ENCODE assay signal across 18 cellular contexts in the genomic region with DNA sequence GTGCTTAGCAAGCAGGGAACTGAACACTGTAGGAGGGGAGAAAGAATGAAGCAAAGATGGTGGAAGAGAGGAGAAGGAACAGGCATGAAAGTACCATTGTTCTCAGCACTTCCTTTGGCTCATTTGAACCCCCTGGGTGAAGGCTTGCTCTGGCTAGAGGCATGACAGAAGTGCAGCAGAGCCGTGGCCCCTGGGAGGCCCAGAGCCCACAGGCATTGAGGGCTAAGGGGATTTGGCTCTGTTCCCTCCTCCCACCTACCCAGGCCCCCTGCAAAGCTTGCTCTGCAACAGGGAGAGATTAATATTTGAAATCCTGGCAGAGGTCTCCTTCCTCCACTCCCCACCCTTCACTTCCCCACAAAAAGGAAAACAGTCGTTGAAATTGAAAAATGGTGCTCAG.
DNase-seq lines count a peak whose midpoint lies in the region; ATAC-seq and TF ChIP-seq lines count a peak whose summit lies in the region.
"Had no signal": no experiment of that assay in that cellular context is flagged by ENCODE, and none has a peak within 500 bp of the region (broad histone marks: within the 10 kb centered on the region; RNA-seq: fewer than 3 reads in every experiment).

No MANE protein-coding gene starts in this region.

- no peak overlapping the region for H3K27ac ChIP-seq in HEK293 (ENCODE audit: extremely low read depth, low read depth, low read length)
- H3K27ac ChIP-seq in SK-N-MC, result peak overlapping the region; percentile 63
- H3K27ac ChIP-seq in neuronal stem cell (replicated peaks; ENCODE audit: low read length), result no peak overlapping the region
- no peak overlapping the region for H3K27ac ChIP-seq in CD8-positive, alpha-beta memory T cell (ENCODE audit: low read depth, low read length)
- H3K27ac ChIP-seq: C4-2B, GM23248 had no signal

- no peaks in the 10 kb centered on the region for H3K27me3 ChIP-seq in neuronal stem cell (ENCODE audit: control insufficient read depth in 3 of 3, insufficient read depth in 3 of 3, low read depth in 1 of 3, low read length in 3 of 3)
- H3K27me3 ChIP-seq in CD8-positive, alpha-beta memory T cell (ENCODE audit: insufficient read depth, low read length, poor library complexity, severe bottlenecking), result no peaks in the 10 kb centered on the region
- H3K27me3 ChIP-seq: BE2C had no signal

- no CpG with 5 or more reads among the region's 2 CpGs for WGBS in neuronal stem cell (ENCODE audit: extremely low coverage in 2 of 2, insufficient read length in 2 of 2, insufficient replicate concordance in 1 of 2), 2 donors

- no peak for ATAC-seq in HG03108 (IDR thresholded peaks at IDR 0.05; ENCODE audit: unreplicated experiment)
- ATAC-seq: GM12878, K562 had no signal

- no peaks in the 10 kb centered on the region for H3K9me3 ChIP-seq in HEK293 (ENCODE audit: control insufficient read depth, insufficient read depth, low read depth, low read length)
- no peaks in the 10 kb centered on the region for H3K9me3 ChIP-seq in SK-N-MC (ENCODE audit: low read depth, low read length)
- no peaks in the 10 kb centered on the region for H3K9me3 ChIP-seq in neuronal stem cell (replicated peaks in 1 of 2; ENCODE audit: control insufficient read depth in 2 of 2, insufficient read depth in 1 of 2, low read depth in 1 of 2, low read length in 2 of 2)
- H3K9me3 ChIP-seq in CD8-positive, alpha-beta memory T cell (ENCODE audit: low read length), result no peaks in the 10 kb centered on the region
- H3K9me3 ChIP-seq: BE2C, HAP-1 had no signal

- H2BK120ac ChIP-seq in neuronal stem cell (ENCODE audit: low read depth, low read length), result no peak overlapping the region

- H3K4me1 ChIP-seq in HEK293 (ENCODE audit: control insufficient read depth, insufficient read depth, low read length) (peaks cover 7% of the 10 kb centered on the region), neuronal stem cell (ENCODE audit: control insufficient read depth in 2 of 2, insufficient read depth in 1 of 2, low read depth in 1 of 2, low read length in 2 of 2) (peaks cover 3 to 19% of the 10 kb centered on the region in 2 donors)
- H3K4me1 ChIP-seq in CD8-positive, alpha-beta memory T cell (ENCODE audit: insufficient read depth, low read length), result no peaks in the 10 kb centered on the region

- H2BK12ac ChIP-seq in neuronal stem cell (ENCODE audit: low read length), result no peak overlapping the region

- peaks cover 6% of the 10 kb centered on the region for H3K27me3 Mint-ChIP-seq in mesothelial cell of epicardium (ENCODE audit: low read depth)
- H3K27me3 Mint-ChIP-seq in CD8-positive, alpha-beta memory T cell, result peaks cover 3 to 4% of the 10 kb centered on the region in 2 donors

- no peaks in the 10 kb centered on the region for H3K36me3 Mint-ChIP-seq in mesothelial cell of epicardium
- H3K36me3 Mint-ChIP-seq in CD8-positive, alpha-beta memory T cell, result no peaks in the 10 kb centered on the region
- H3K36me3 Mint-ChIP-seq: CD4-positive, alpha-beta memory T cell had no signal

- H3K4me3 Mint-ChIP-seq in mesothelial cell of epicardium, result no peak overlapping the region
- no peak overlapping the region for H3K4me3 Mint-ChIP-seq in CD8-positive, alpha-beta memory T cell
- H3K4me3 Mint-ChIP-seq: CD4-positive, alpha-beta memory T cell had no signal

- CTCF ChIA-PET in HEK293 (lab: Yijun Ruan, JAX), result no interaction called here
- CTCF ChIA-PET in CD8-positive, alpha-beta memory T cell (lab: Charles Lee), result no interaction called here

- peaks cover 46% of the 10 kb centered on the region for H3K4me1 Mint-ChIP-seq in mesothelial cell of epicardium
- no peaks in the 10 kb centered on the region for H3K4me1 Mint-ChIP-seq in CD8-positive, alpha-beta memory T cell
- H3K4me1 Mint-ChIP-seq: CD4-positive, alpha-beta memory T cell had no signal

- H2AK5ac ChIP-seq in neuronal stem cell (ENCODE audit: low read depth, low read length), result no peak overlapping the region

- H4K8ac ChIP-seq in neuronal stem cell (ENCODE audit: low read depth, low read length), result no peak overlapping the region

- TF ChIP-seq CTCF in HEK293 (tag by site-specific recombination; IDR thresholded peaks at IDR 0.05) (no peak), mesothelial cell of epicardium (IDR thresholded peaks at IDR 0.05; ENCODE audit: unreplicated experiment) (no peak)

- H4K91ac ChIP-seq in neuronal stem cell (ENCODE audit: low read depth, low read length, poor library complexity), result no peak overlapping the region

- H3K18ac ChIP-seq in neuronal stem cell (ENCODE audit: low read length), result peak overlapping the region; percentile 67

- H3K23ac ChIP-seq in neuronal stem cell (ENCODE audit: low read depth, low read length, poor library complexity), result no peak overlapping the region

- H2BK5ac ChIP-seq in neuronal stem cell (ENCODE audit: low read length), result no peak overlapping the region

- H3K14ac ChIP-seq in neuronal stem cell (ENCODE audit: low read length), result no peak overlapping the region

- H3K4ac ChIP-seq in neuronal stem cell (ENCODE audit: low read length), result no peak overlapping the region

- H3K9me3 Mint-ChIP-seq in mesothelial cell of epicardium, result no peaks in the 10 kb centered on the region
- peaks cover 0 to 6% (median 0%) of the 10 kb centered on the region in 5 donors for H3K9me3 Mint-ChIP-seq in CD8-positive, alpha-beta memory T cell
- H3K9me3 Mint-ChIP-seq: CD4-positive, alpha-beta memory T cell had no signal

- H2BK15ac ChIP-seq in neuronal stem cell (ENCODE audit: low read length), result no peak overlapping the region

- H2AFZ ChIP-seq in neuronal stem cell (ENCODE audit: low read length), result no peak overlapping the region
- H2AFZ ChIP-seq: GM23248 had no signal

- DNase-seq in SK-N-MC (ENCODE audit: low read depth, low spot score) (no peak), mesothelial cell of epicardium (ENCODE audit: low spot score in 2 of 2, unreplicated experiment in 2 of 2) (no peak), neuronal stem cell (ENCODE audit: low spot score) (no peak), RPMI8226 (no peak)
- no peak for DNase-seq in CD8-positive, alpha-beta memory T cell
- DNase-seq: ACHN, BE2C, Calu3, DMS79 treated with DMSO at 0.1 percent for 48 hours, GM23248, IMR-90 had no signal

- H3K4me2 ChIP-seq in neuronal stem cell (ENCODE audit: insufficient read depth, low read length, poor library complexity, severe bottlenecking), result no peak overlapping the region

- POLR2A ChIA-PET in HEK293 (lab: Yijun Ruan, JAX), result no interaction called here
- POLR2A ChIA-PET in CD8-positive, alpha-beta memory T cell (lab: Charles Lee), result no interaction called here

- no peaks in the 10 kb centered on the region for H3K79me1 ChIP-seq in neuronal stem cell (ENCODE audit: low read depth, low read length)

- H3K4me3 ChIP-seq in HEK293 (ENCODE audit: low read depth, low read length) (no peak overlapping the region), SK-N-MC (no peak overlapping the region), neuronal stem cell (ENCODE audit: low read length in 2 of 2) (no peak overlapping the region)
- no peak overlapping the region for H3K4me3 ChIP-seq in CD8-positive, alpha-beta memory T cell (ENCODE audit: low read length)
- H3K4me3 ChIP-seq: GM12878, GM23248, HAP-1, K562 had no signal

- H3K27ac Mint-ChIP-seq in mesothelial cell of epicardium, result peak overlapping the region; percentile 39
- H3K27ac Mint-ChIP-seq in CD8-positive, alpha-beta memory T cell, result no peak overlapping the region
- H3K27ac Mint-ChIP-seq: CD4-positive, alpha-beta memory T cell had no signal

- H3K9ac ChIP-seq in SK-N-MC (ENCODE audit: insufficient read length) (peak overlapping the region; percentile 7), neuronal stem cell (ENCODE audit: low read depth, low read length, poor library complexity) (no peak overlapping the region)
- H3K9ac ChIP-seq: GM23248 had no signal

- no peaks in the 10 kb centered on the region for H3K36me3 ChIP-seq in HEK293 (ENCODE audit: control insufficient read depth in 2 of 2, insufficient read depth in 1 of 2, low read length in 2 of 2)
- H3K36me3 ChIP-seq in SK-N-MC (ENCODE audit: insufficient read depth, low read length), result no peaks in the 10 kb centered on the region
- no peaks in the 10 kb centered on the region for H3K36me3 ChIP-seq in neuronal stem cell (replicated peaks in 1 of 2; ENCODE audit: control insufficient read depth in 2 of 2, insufficient read depth in 2 of 2, low read length in 2 of 2)
- H3K36me3 ChIP-seq in CD8-positive, alpha-beta memory T cell (ENCODE audit: insufficient read depth, low read length), result no peaks in the 10 kb centered on the region
- H3K36me3 ChIP-seq: BE2C, HAP-1 had no signal

TF ChIP-seq in HEK293, 187 proteins besides CTCF, POLR2A, EP300 and RAD21 (continues in another document):
- TF ChIP-seq TCF7L2 (IDR thresholded peaks at IDR 0.05; ENCODE audit: borderline replicate concordance, low read depth, low read length) (no peak), ZNF16 (tag by site-specific recombination; IDR thresholded peaks at IDR 0.05; ENCODE audit: low read depth) (no peak), ZNF544 (tag by site-specific recombination; IDR thresholded peaks at IDR 0.05) (no peak), ZNF239 (tag by site-specific recombination; IDR thresholded peaks at IDR 0.05) (no peak), ZIC2 (tag by site-specific recombination; IDR thresholded peaks at IDR 0.05) (peak; percentile 50)
- TF ChIP-seq, protein P1, sequence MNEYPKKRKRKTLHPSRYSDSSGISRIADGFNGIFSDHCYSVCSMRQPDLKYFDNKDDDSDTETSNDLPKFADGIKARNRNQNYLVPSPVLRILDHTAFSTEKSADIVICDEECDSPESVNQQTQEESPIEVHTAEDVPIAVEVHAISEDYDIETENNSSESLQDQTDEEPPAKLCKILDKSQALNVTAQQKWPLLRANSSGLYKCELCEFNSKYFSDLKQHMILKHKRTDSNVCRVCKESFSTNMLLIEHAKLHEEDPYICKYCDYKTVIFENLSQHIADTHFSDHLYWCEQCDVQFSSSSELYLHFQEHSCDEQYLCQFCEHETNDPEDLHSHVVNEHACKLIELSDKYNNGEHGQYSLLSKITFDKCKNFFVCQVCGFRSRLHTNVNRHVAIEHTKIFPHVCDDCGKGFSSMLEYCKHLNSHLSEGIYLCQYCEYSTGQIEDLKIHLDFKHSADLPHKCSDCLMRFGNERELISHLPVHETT (tag by site-specific recombination; IDR thresholded peaks at IDR 0.05), result no peak
